Comparison of ENCODE assay signal across 8 cellular contexts in genomic region chr22:50270302-50271010, GRCh38. TPM values are rescaled to one million over a fixed set of nuclear protein-coding genes. Genes with fewer than 3 reads are reported as not detected.
DNase-seq lines count a peak whose midpoint lies in the region; ATAC-seq and TF ChIP-seq lines count a peak whose summit lies in the region.

MAPK11 (minus strand) TSS chr22:50270380; CDS start chr22:50270292, 88 bp downstream.

- H3K4me3 Mint-ChIP-seq in activated CD4-positive, alpha-beta T cell treated with anti-CD3 and anti-CD28 coated beads, Interleukin-2, amount 10 ng/mL, durations not matched to agents 7 days and 5 days: peak within 1 kb of the TSS; percentile 70
- H3K4me3 Mint-ChIP-seq in dendritic cell treated with granulocyte-macrophage colony-stimulating factor and Interleukin-4, amounts not matched to agents 40 ng/mL and 50 ng/mL, for 4 days: peak within 1 kb of the TSS; percentile 65

- H4K20me1 ChIP-seq in MM.1S (ENCODE audit: insufficient read depth, low read length): no peaks in the 10 kb centered on the region

- 0% methylated on average over 4 of the region's 77 CpGs for WGBS in right lobe of liver (ENCODE audit: insufficient coverage, low coverage, low lambda C conversion rate, missing lambda C conversion rate)

- H3K4me1 ChIP-seq in MM.1S (ENCODE audit: low read length) (peaks cover 9% of the 10 kb centered on the region; the same call in 1 of the 2 replicates), right lobe of liver (peaks cover 6 to 51% (median 24%) of the 10 kb centered on the region in 4 donors)

- H3K9me2 ChIP-seq in MM.1S (replicated peaks; ENCODE audit: insufficient read depth, low read length): no peaks in the 10 kb centered on the region

- TF ChIP-seq CTCF in MM.1S (IDR thresholded peaks at IDR 0.05; ENCODE audit: low read length) (no peak), right lobe of liver (IDR thresholded peaks at IDR 0.05) (no peak)

- no peak within 1 kb of the TSS for H3K9ac ChIP-seq in MM.1S (ENCODE audit: low read length)

- DNase-seq in DMS 273 (lab: John Stamatoyannopoulos, UW; ENCODE audit: unreplicated experiment): peak; percentile 62
- no peak for DNase-seq in DMS 273 treated with DMSO at 0.1 percent for 48 hours (lab: John Stamatoyannopoulos, UW)
- DNase-seq in MM.1S: peak; percentile 52
- DNase-seq in activated CD4-positive, alpha-beta T cell treated with anti-CD3 and anti-CD28 coated beads, Interleukin-2, amount 10 ng/mL, durations not matched to agents 7 days and 5 days: peak; percentile 75
- DNase-seq in right lobe of liver: peak; percentile 77 to 79 (median 79)
- peak; percentile 77 to 78 for DNase-seq in stimulated activated CD4-positive, alpha-beta T cell treated with anti-CD3 and anti-CD28 coated beads, Interleukin-4, amount 100 ng/mL, for 4 hours
- DNase-seq in NCI-H1105 (lab: John Stamatoyannopoulos, UW): no peak

- peaks cover 13% of the 10 kb centered on the region for H3K27me3 Mint-ChIP-seq in activated CD4-positive, alpha-beta T cell treated with anti-CD3 and anti-CD28 coated beads, Interleukin-2, amount 10 ng/mL, durations not matched to agents 7 days and 5 days
- peaks cover 56% of the 10 kb centered on the region for H3K27me3 Mint-ChIP-seq in dendritic cell treated with granulocyte-macrophage colony-stimulating factor and Interleukin-4, amounts not matched to agents 40 ng/mL and 50 ng/mL, for 4 days

- CTCF ChIA-PET in activated CD4-positive, alpha-beta T cell treated with anti-CD3 and anti-CD28 coated beads, Interleukin-2, amount 10 ng/mL, durations not matched to agents 7 days and 5 days (lab: Charles Lee): interaction anchor here (1.1 kb wide), 1 partner anchor 71 kb away, joined by 3 read pairs; no protein-coding TSS in a partner anchor

- H3K27ac Mint-ChIP-seq in activated CD4-positive, alpha-beta T cell treated with anti-CD3 and anti-CD28 coated beads, Interleukin-2, amount 10 ng/mL, durations not matched to agents 7 days and 5 days: peak within 1 kb of the TSS; percentile 60
- no peak within 1 kb of the TSS for H3K27ac Mint-ChIP-seq in dendritic cell treated with granulocyte-macrophage colony-stimulating factor and Interleukin-4, amounts not matched to agents 40 ng/mL and 50 ng/mL, for 4 days

- ATAC-seq in right lobe of liver: peak; percentile 45 to 59 (median 52)

- H2AFZ ChIP-seq in MM.1S (ENCODE audit: low read length): peak within 1 kb of the TSS; percentile 83

- H3K36me3 Mint-ChIP-seq in activated CD4-positive, alpha-beta T cell treated with anti-CD3 and anti-CD28 coated beads, Interleukin-2, amount 10 ng/mL, durations not matched to agents 7 days and 5 days (ENCODE audit: low read depth): no peaks in the 10 kb centered on the region
- H3K36me3 Mint-ChIP-seq in dendritic cell treated with granulocyte-macrophage colony-stimulating factor and Interleukin-4, amounts not matched to agents 40 ng/mL and 50 ng/mL, for 4 days (ENCODE audit: low read depth): peaks cover 24% of the 10 kb centered on the region

- no peaks in the 10 kb centered on the region for H3K36me3 ChIP-seq in MM.1S (replicated peaks; ENCODE audit: insufficient read depth, low read length)
- H3K36me3 ChIP-seq in right lobe of liver: peaks cover 0 to 6% (median 3%) of the 10 kb centered on the region in 4 donors

- no peaks in the 10 kb centered on the region for H3K9me3 ChIP-seq in MM.1S (replicated peaks; ENCODE audit: insufficient read depth, low read length)
- H3K9me3 ChIP-seq in right lobe of liver: no peaks in the 10 kb centered on the region

- no peaks in the 10 kb centered on the region for H3K79me2 ChIP-seq in MM.1S (ENCODE audit: low read length)

- no peaks in the 10 kb centered on the region for H3K9me3 Mint-ChIP-seq in activated CD4-positive, alpha-beta T cell treated with anti-CD3 and anti-CD28 coated beads, Interleukin-2, amount 10 ng/mL, durations not matched to agents 7 days and 5 days
- no peaks in the 10 kb centered on the region for H3K9me3 Mint-ChIP-seq in dendritic cell treated with granulocyte-macrophage colony-stimulating factor and Interleukin-4, amounts not matched to agents 40 ng/mL and 50 ng/mL, for 4 days

- intact Hi-C loops in dendritic cell treated with granulocyte-macrophage colony-stimulating factor and Interleukin-4, amounts not matched to agents 40 ng/mL and 50 ng/mL, for 4 days (cut with micrococcal nuclease): loop anchor here (5.0 kb wide), 1 partner anchor 37 kb away; the partner anchor contains the start of gene PLXNB2
- intact Hi-C loops in right lobe of liver (cut with DNase I): loop anchor here in 1 of 2 donors (10.0 kb wide), 1 partner anchor 54 kb away; the partner anchor contains the start of gene DENND6B

- H3K27me3 ChIP-seq in MM.1S (replicated peaks; ENCODE audit: insufficient read depth, low read length) (peaks cover 20% of the 10 kb centered on the region), right lobe of liver (no peaks in the 10 kb centered on the region)

- peaks cover 12% of the 10 kb centered on the region; the same call in 1 of the 2 replicates for H3F3A ChIP-seq in MM.1S (ENCODE audit: insufficient read depth, low read length)

- H3K27ac ChIP-seq in MM.1S (ENCODE audit: low read length) (no peak within 1 kb of the TSS), right lobe of liver (peak within 1 kb of the TSS in 1 of 3 donors; percentile 7)

- no peak for TF ChIP-seq POLR2A in right lobe of liver (IDR thresholded peaks at IDR 0.05)

- POLR2A ChIA-PET in activated CD4-positive, alpha-beta T cell treated with anti-CD3 and anti-CD28 coated beads, Interleukin-2, amount 10 ng/mL, durations not matched to agents 7 days and 5 days (lab: Charles Lee): no interaction called here

- peak within 1 kb of the TSS; percentile 99 for H3K4me2 ChIP-seq in MM.1S (ENCODE audit: low read depth, low read length)

- peaks cover 16% of the 10 kb centered on the region for H3K4me1 Mint-ChIP-seq in activated CD4-positive, alpha-beta T cell treated with anti-CD3 and anti-CD28 coated beads, Interleukin-2, amount 10 ng/mL, durations not matched to agents 7 days and 5 days
- H3K4me1 Mint-ChIP-seq in dendritic cell treated with granulocyte-macrophage colony-stimulating factor and Interleukin-4, amounts not matched to agents 40 ng/mL and 50 ng/mL, for 4 days (ENCODE audit: low read depth): peaks cover 41% of the 10 kb centered on the region

- H3K4me3 ChIP-seq in MM.1S (ENCODE audit: low read length) (peak within 1 kb of the TSS; percentile 68), right lobe of liver (peak within 1 kb of the TSS; percentile 35 to 42 (median 40))

RNA-seq across cellular contexts. Expression of gene MAPK11, which starts in this region (rescaled TPM):
- 10 to 100 TPM; 10.7 to 12.6 TPM for total RNA-seq in activated CD4-positive, alpha-beta T cell treated with anti-CD3 and anti-CD28 coated beads, Interleukin-2, amount 10 ng/mL, durations not matched to agents 7 days and 5 days
- 1 to 10 TPM; 1.7 to 6.4 (median 2.5) TPM for total RNA-seq in right lobe of liver

Comparison
In these comparisons a context has a peak if more than half of its experiments do, and no peak if none do; other contexts are left out.
1. DNase-seq: peak in DMS 273 (single experiment), MM.1S (single experiment), activated CD4-positive, alpha-beta T cell treated with anti-CD3 and anti-CD28 coated beads, Interleukin-2, amount 10 ng/mL, durations not matched to agents 7 days and 5 days (single experiment), right lobe of liver (3 of 3) and stimulated activated CD4-positive, alpha-beta T cell treated with anti-CD3 and anti-CD28 coated beads, Interleukin-4, amount 100 ng/mL, for 4 hours (2 of 2); none in DMS 273 treated with DMSO at 0.1 percent for 48 hours (single experiment) and NCI-H1105 (single experiment).